In the genomic region with DNA sequence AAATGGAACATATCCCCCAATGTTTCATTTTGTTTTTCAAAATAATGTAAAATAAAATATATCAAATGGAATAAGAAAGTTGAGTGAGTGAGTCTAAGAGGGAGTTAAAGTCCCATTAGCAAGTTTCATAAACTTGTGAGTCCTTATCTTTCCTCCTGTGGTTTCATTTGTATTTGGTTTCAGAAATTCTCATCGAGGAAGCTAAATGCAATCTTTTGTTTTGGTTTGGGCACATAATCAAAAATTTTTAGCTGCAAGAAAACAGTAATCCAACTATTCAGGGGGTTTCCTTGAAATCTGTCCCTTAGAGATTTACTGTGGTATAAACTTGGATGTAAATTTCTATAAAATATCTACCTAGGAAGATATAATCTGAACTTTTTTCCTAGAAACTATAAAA, we compare ENCODE assay signal across 12 cellular contexts.
DNase-seq lines count a peak whose midpoint lies in the region; ATAC-seq and TF ChIP-seq lines count a peak whose summit lies in the region.
"Had no signal": no experiment of that assay in that cellular context is flagged by ENCODE, and none has a peak within 500 bp of the region (broad histone marks: within the 10 kb centered on the region; RNA-seq: fewer than 3 reads in every experiment).

No MANE protein-coding gene starts in this region.

- DNase-seq in CD4-positive, alpha-beta T cell = no peak
- DNase-seq in HCT116 (ENCODE audit: low read depth, low spot score) (no peak), amniotic epithelial cell (ENCODE audit: low read depth) (peak; percentile 80), posterior cingulate gyrus (no peak), NCI-H2171 (lab: John Stamatoyannopoulos, UW) (no peak)
- DNase-seq in natural killer cell treated with Interleukin-12 subunit alpha and Interleukin-12 subunit beta and Interleukin-15 and Interleukin-18, amount 100 ng/mL, for 72 hours (ENCODE audit: low spot score) = no peak
- no peak for DNase-seq in activated T-helper 2 cell treated with anti-CD3 and anti-CD28 coated beads, Interferon-gamma antibody, Interleukin-2, Interleukin-4, amounts not matched to agents 10 μg/mL and 5 μg/mL and 100 μg/mL, durations not matched to agents 14 hours and 24 hours and 36 hours (ENCODE audit: low spot score)
- DNase-seq: cortex of kidney, DMS79 treated with DMSO at 0.1 percent for 48 hours had no signal

- no peaks in the 10 kb centered on the region; the same call in 1 of the 2 replicates for H3K79me2 ChIP-seq in HCT116 (ENCODE audit: insufficient read depth, low read length)

- no peaks in the 10 kb centered on the region for H3K9me3 Mint-ChIP-seq in CD4-positive, alpha-beta T cell
- no peaks in the 10 kb centered on the region for H3K9me3 Mint-ChIP-seq in natural killer cell treated with Interleukin-12 subunit alpha and Interleukin-12 subunit beta and Interleukin-15 and Interleukin-18, amount 100 ng/mL, for 72 hours
- H3K9me3 Mint-ChIP-seq in activated T-helper 2 cell treated with anti-CD3 and anti-CD28 coated beads, Interferon-gamma antibody, Interleukin-2, Interleukin-4, amounts not matched to agents 10 μg/mL and 5 μg/mL and 100 μg/mL, durations not matched to agents 14 hours and 24 hours and 36 hours = no peaks in the 10 kb centered on the region
- H3K9me3 Mint-ChIP-seq: activated T-cell treated with anti-CD3 and anti-CD28 coated beads, Interleukin-2, amount 50 U/mL, for 72 hours; stimulated activated naive CD8-positive, alpha-beta T cell treated with anti-CD3 and anti-CD28 coated beads, Interleukin-15, Interleukin-2, amounts not matched to agents 100 ng/mL and 50 ng/mL, for 24 hours had no signal

- H3K27ac ChIP-seq in CD4-positive, alpha-beta T cell (ENCODE audit: low read depth, low read length) = no peak overlapping the region
- H3K27ac ChIP-seq in HCT116 (ENCODE audit: low read depth, low read length) = no peak overlapping the region
- H3K27ac ChIP-seq: VCaP had no signal

- H3K27me3 ChIP-seq in CD4-positive, alpha-beta T cell (ENCODE audit: control insufficient read depth, insufficient read depth, low read length) = no peaks in the 10 kb centered on the region
- H3K27me3 ChIP-seq in HCT116 (ENCODE audit: insufficient read depth, low read length) = no peaks in the 10 kb centered on the region

- CTCF ChIA-PET in CD4-positive, alpha-beta T cell (lab: Charles Lee) = interaction anchor here (0.8 to 2.4 kb wide), 4 partner anchors 9 to 142 kb away, joined by 3 to 15 read pairs (median 4); no protein-coding TSS in a partner anchor
- CTCF ChIA-PET in HCT116 (lab: Charles Lee) = no interaction called here

- intact Hi-C loops in CD4-positive, alpha-beta T cell (cut with DNase I, micrococcal nuclease) = loop anchor here (2.0 to 10.0 kb wide), 5 partner anchors 45 to 267 kb away; a partner anchor contains a TSS
- intact Hi-C loops in HCT116 (cut with micrococcal nuclease) = no loop called here
- intact Hi-C loops in activated T-helper 2 cell treated with anti-CD3 and anti-CD28 coated beads, Interferon-gamma antibody, Interleukin-2, Interleukin-4, amounts not matched to agents 10 μg/mL and 5 μg/mL and 100 μg/mL, durations not matched to agents 14 hours and 24 hours and 36 hours (cut with micrococcal nuclease) = loop anchor here (1.0 kb wide), 2 partner anchors 46 to 90 kb away; no protein-coding TSS in a partner anchor
- intact Hi-C loops in posterior cingulate gyrus (cut with DNase I) = no loop called here

- no peak for ATAC-seq in CD4-positive, alpha-beta T cell (ENCODE audit: poor library complexity)
- no peak for ATAC-seq in HCT116
- ATAC-seq in natural killer cell treated with Interleukin-12 subunit alpha and Interleukin-12 subunit beta and Interleukin-15 and Interleukin-18, amount 100 ng/mL, for 72 hours = no peak

- no peak overlapping the region for H2AFZ ChIP-seq in HCT116 (ENCODE audit: low read depth, low read length, poor library complexity, severe bottlenecking)

- peaks cover 56% of the 10 kb centered on the region for H3K4me1 Mint-ChIP-seq in CD4-positive, alpha-beta T cell (ENCODE audit: low read depth)
- H3K4me1 Mint-ChIP-seq in natural killer cell treated with Interleukin-12 subunit alpha and Interleukin-12 subunit beta and Interleukin-15 and Interleukin-18, amount 100 ng/mL, for 72 hours (ENCODE audit: low read depth in 2 of 2) = peaks cover 41 to 43% of the 10 kb centered on the region in 2 donors
- H3K4me1 Mint-ChIP-seq in activated T-helper 2 cell treated with anti-CD3 and anti-CD28 coated beads, Interferon-gamma antibody, Interleukin-2, Interleukin-4, amounts not matched to agents 10 μg/mL and 5 μg/mL and 100 μg/mL, durations not matched to agents 14 hours and 24 hours and 36 hours (ENCODE audit: low read depth) = peaks cover 46% of the 10 kb centered on the region

- no peak overlapping the region for H3K4me3 Mint-ChIP-seq in CD4-positive, alpha-beta T cell
- H3K4me3 Mint-ChIP-seq in natural killer cell treated with Interleukin-12 subunit alpha and Interleukin-12 subunit beta and Interleukin-15 and Interleukin-18, amount 100 ng/mL, for 72 hours = peak overlapping the region; percentile 86
- no peak overlapping the region for H3K4me3 Mint-ChIP-seq in activated T-helper 2 cell treated with anti-CD3 and anti-CD28 coated beads, Interferon-gamma antibody, Interleukin-2, Interleukin-4, amounts not matched to agents 10 μg/mL and 5 μg/mL and 100 μg/mL, durations not matched to agents 14 hours and 24 hours and 36 hours (ENCODE audit: low read depth)

- H3K27me3 Mint-ChIP-seq in CD4-positive, alpha-beta T cell = no peaks in the 10 kb centered on the region
- no peaks in the 10 kb centered on the region for H3K27me3 Mint-ChIP-seq in natural killer cell treated with Interleukin-12 subunit alpha and Interleukin-12 subunit beta and Interleukin-15 and Interleukin-18, amount 100 ng/mL, for 72 hours
- no peaks in the 10 kb centered on the region for H3K27me3 Mint-ChIP-seq in activated T-helper 2 cell treated with anti-CD3 and anti-CD28 coated beads, Interferon-gamma antibody, Interleukin-2, Interleukin-4, amounts not matched to agents 10 μg/mL and 5 μg/mL and 100 μg/mL, durations not matched to agents 14 hours and 24 hours and 36 hours (ENCODE audit: low read depth)
- H3K27me3 Mint-ChIP-seq: stimulated activated naive CD8-positive, alpha-beta T cell treated with anti-CD3 and anti-CD28 coated beads, Interleukin-15, Interleukin-2, amounts not matched to agents 100 ng/mL and 50 ng/mL, for 24 hours had no signal

- no peak overlapping the region for H3K9ac ChIP-seq in HCT116 (ENCODE audit: low read length)

- no peaks in the 10 kb centered on the region for H3K9me2 ChIP-seq in HCT116 (ENCODE audit: insufficient read depth)

- no peak for TF ChIP-seq RAD21 in HCT116 (IDR thresholded peaks at IDR 0.05; ENCODE audit: low read depth)

- BruUV-seq in HCT116 (replicated peaks; lab: Mats Ljungman, UMichigan) = no TSS peak

- H3K4me3 ChIP-seq in HCT116 (replicated peaks in 1 of 2; ENCODE audit: low read depth in 1 of 2, low read length in 2 of 2) = no peak overlapping the region

- H3K4me1 ChIP-seq in HCT116 (ENCODE audit: control insufficient read depth in 1 of 2, insufficient read depth in 2 of 2, low read length in 2 of 2) = peaks cover 13 to 19% of the 10 kb centered on the region in 2 experiments; a peak in 3 of 4 replicates

- no peaks in the 10 kb centered on the region for H3K9me3 ChIP-seq in CD4-positive, alpha-beta T cell (ENCODE audit: control insufficient read depth, low read length)
- H3K9me3 ChIP-seq in HCT116 (ENCODE audit: control insufficient read depth in 1 of 2, insufficient read depth in 1 of 2, low read depth in 1 of 2, low read length in 2 of 2) = no peaks in the 10 kb centered on the region

- no peaks in the 10 kb centered on the region for H3K36me3 ChIP-seq in HCT116 (ENCODE audit: control insufficient read depth in 1 of 2, insufficient read depth in 2 of 2, low read length in 2 of 2)

- no peak for TF ChIP-seq CTCF in CD4-positive, alpha-beta T cell (IDR thresholded peaks at IDR 0.05)
- TF ChIP-seq CTCF in HCT116 (IDR thresholded peaks at IDR 0.05 in 2 of 3, conservative IDR thresholded peaks at IDR 0.05 in 1 of 3; ENCODE audit: borderline replicate concordance in 1 of 3, insufficient read depth in 1 of 3, low read depth in 2 of 3, low read length in 2 of 3) = no peak

- H4K20me1 ChIP-seq in HCT116 (ENCODE audit: insufficient read depth) = no peaks in the 10 kb centered on the region

- TF ChIP-seq POLR2A in HCT116 (IDR thresholded peaks at IDR 0.05; ENCODE audit: borderline replicate concordance, extremely low read depth, insufficient read depth, insufficient read length) = no peak

- peak overlapping the region; percentile 80 for H3K27ac Mint-ChIP-seq in CD4-positive, alpha-beta T cell
- H3K27ac Mint-ChIP-seq in natural killer cell treated with Interleukin-12 subunit alpha and Interleukin-12 subunit beta and Interleukin-15 and Interleukin-18, amount 100 ng/mL, for 72 hours = peak overlapping the region; percentile 86
- no peak overlapping the region for H3K27ac Mint-ChIP-seq in activated T-helper 2 cell treated with anti-CD3 and anti-CD28 coated beads, Interferon-gamma antibody, Interleukin-2, Interleukin-4, amounts not matched to agents 10 μg/mL and 5 μg/mL and 100 μg/mL, durations not matched to agents 14 hours and 24 hours and 36 hours

- POLR2A ChIA-PET in CD4-positive, alpha-beta T cell (lab: Charles Lee) = interaction anchor here (0.5 to 1.9 kb wide), 8 partner anchors 9 to 125 kb away, joined by 3 to 7 read pairs (median 4); no protein-coding TSS in a partner anchor
- POLR2A ChIA-PET in HCT116 (lab: Charles Lee) = no interaction called here

- H3K36me3 Mint-ChIP-seq in CD4-positive, alpha-beta T cell (ENCODE audit: low read depth) = no peaks in the 10 kb centered on the region
- no peaks in the 10 kb centered on the region for H3K36me3 Mint-ChIP-seq in natural killer cell treated with Interleukin-12 subunit alpha and Interleukin-12 subunit beta and Interleukin-15 and Interleukin-18, amount 100 ng/mL, for 72 hours
- peaks cover 36% of the 10 kb centered on the region for H3K36me3 Mint-ChIP-seq in activated T-helper 2 cell treated with anti-CD3 and anti-CD28 coated beads, Interferon-gamma antibody, Interleukin-2, Interleukin-4, amounts not matched to agents 10 μg/mL and 5 μg/mL and 100 μg/mL, durations not matched to agents 14 hours and 24 hours and 36 hours (ENCODE audit: low read depth)

- RAD21 ChIA-PET in HCT116 (lab: Charles Lee; ENCODE audit: low non-redundant PET in 1 of 2, low total read pairs in 2 of 2, uncharacterized antibody in 2 of 2, unreplicated experiment in 2 of 2) = no interaction called here

- H3K4me2 ChIP-seq in HCT116 (ENCODE audit: low read length) = peak overlapping the region; percentile 20; the same call in 1 of the 2 replicates

TF ChIP-seq in HCT116, 20 proteins besides CTCF, POLR2A, EP300 and RAD21 (continues in another document):
- TF ChIP-seq CEBPB (IDR thresholded peaks at IDR 0.05; ENCODE audit: low read depth) (no peak), EZH2 (IDR thresholded peaks at IDR 0.05) (no peak)

Comparison
In these comparisons a context has a peak if more than half of its experiments do, and no peak if none do; other contexts are left out.
1. intact Hi-C loops: an anchor here in CD4-positive, alpha-beta T cell (2.0 to 10.0 kb wide) and activated T-helper 2 cell treated with anti-CD3 and anti-CD28 coated beads, Interferon-gamma antibody, Interleukin-2, Interleukin-4, amounts not matched to agents 10 μg/mL and 5 μg/mL and 100 μg/mL, durations not matched to agents 14 hours and 24 hours and 36 hours (1.0 kb wide); none called in HCT116 and posterior cingulate gyrus.